ENCODE assay signal across 12 cellular contexts in genomic region chr4:54794033-54794432, GRCh38.
DNase-seq lines count a peak whose midpoint lies in the region; ATAC-seq and TF ChIP-seq lines count a peak whose summit lies in the region.
"Had no signal": no experiment of that assay in that cellular context is flagged by ENCODE, and none has a peak within 500 bp of the region (broad histone marks: within the 10 kb centered on the region; RNA-seq: fewer than 3 reads in every experiment).

No MANE protein-coding gene starts in this region.

- TF ChIP-seq CTCF in natural killer cell (IDR thresholded peaks at IDR 0.05) = no peak
- TF ChIP-seq CTCF in chondrocyte (IDR thresholded peaks at IDR 0.05) = no peak

- H3K27me3 Mint-ChIP-seq in natural killer cell (ENCODE audit: low read depth in 2 of 2) (no peaks in the 10 kb centered on the region), chondrocyte (ENCODE audit: low read depth) (peaks cover 14% of the 10 kb centered on the region)
- no peaks in the 10 kb centered on the region for H3K27me3 Mint-ChIP-seq in natural killer cell treated with Interleukin-12 subunit alpha and Interleukin-12 subunit beta and Interleukin-15 and Interleukin-18, amount 100 ng/mL, for 72 hours
- H3K27me3 Mint-ChIP-seq in effector memory CD8-positive, alpha-beta T cell = no peaks in the 10 kb centered on the region

- H3K4me1 Mint-ChIP-seq in natural killer cell = peaks cover 49 to 54% of the 10 kb centered on the region in 2 donors
- peaks cover 17 to 35% of the 10 kb centered on the region in 2 donors for H3K4me1 Mint-ChIP-seq in natural killer cell treated with Interleukin-12 subunit alpha and Interleukin-12 subunit beta and Interleukin-15 and Interleukin-18, amount 100 ng/mL, for 72 hours (ENCODE audit: low read depth in 2 of 2)
- H3K4me1 Mint-ChIP-seq in effector memory CD8-positive, alpha-beta T cell (ENCODE audit: low read depth in 2 of 2) = peaks cover 0 to 24% of the 10 kb centered on the region in 2 donors
- H3K4me1 Mint-ChIP-seq in chondrocyte (ENCODE audit: low read depth) = no peaks in the 10 kb centered on the region

- H3K4me3 Mint-ChIP-seq in natural killer cell (peak overlapping the region; percentile 36), chondrocyte (ENCODE audit: unreplicated experiment) (no peak overlapping the region)
- H3K4me3 Mint-ChIP-seq in natural killer cell treated with Interleukin-12 subunit alpha and Interleukin-12 subunit beta and Interleukin-15 and Interleukin-18, amount 100 ng/mL, for 72 hours = no peak overlapping the region
- H3K4me3 Mint-ChIP-seq in effector memory CD8-positive, alpha-beta T cell = no peak overlapping the region

- ATAC-seq in natural killer cell (peak; percentile 59 to 87 (median 70)), HG02759 (IDR thresholded peaks at IDR 0.05; ENCODE audit: unreplicated experiment) (no peak)
- ATAC-seq in natural killer cell treated with Interleukin-12 subunit alpha and Interleukin-12 subunit beta and Interleukin-15 and Interleukin-18, amount 100 ng/mL, for 72 hours = no peak
- peak; percentile 91 for ATAC-seq in effector memory CD8-positive, alpha-beta T cell (replicated peaks)
- ATAC-seq: HCT116 had no signal

- H3K36me3 Mint-ChIP-seq in natural killer cell (no peaks in the 10 kb centered on the region), chondrocyte (ENCODE audit: low read depth) (no peaks in the 10 kb centered on the region)
- no peaks in the 10 kb centered on the region for H3K36me3 Mint-ChIP-seq in natural killer cell treated with Interleukin-12 subunit alpha and Interleukin-12 subunit beta and Interleukin-15 and Interleukin-18, amount 100 ng/mL, for 72 hours
- H3K36me3 Mint-ChIP-seq in effector memory CD8-positive, alpha-beta T cell (ENCODE audit: insufficient read depth) = no peaks in the 10 kb centered on the region
- H3K36me3 Mint-ChIP-seq: CD8-positive, alpha-beta memory T cell had no signal

- no peaks in the 10 kb centered on the region for H3K9me3 Mint-ChIP-seq in natural killer cell
- H3K9me3 Mint-ChIP-seq in natural killer cell treated with Interleukin-12 subunit alpha and Interleukin-12 subunit beta and Interleukin-15 and Interleukin-18, amount 100 ng/mL, for 72 hours = no peaks in the 10 kb centered on the region
- peaks cover under 1 to 6% of the 10 kb centered on the region in 2 donors for H3K9me3 Mint-ChIP-seq in effector memory CD8-positive, alpha-beta T cell
- no peaks in the 10 kb centered on the region for H3K9me3 Mint-ChIP-seq in chondrocyte (ENCODE audit: low read depth)

- H3K27ac Mint-ChIP-seq in natural killer cell = peak overlapping the region; percentile 28 to 48
- no peak overlapping the region for H3K27ac Mint-ChIP-seq in natural killer cell treated with Interleukin-12 subunit alpha and Interleukin-12 subunit beta and Interleukin-15 and Interleukin-18, amount 100 ng/mL, for 72 hours
- no peak overlapping the region for H3K27ac Mint-ChIP-seq in effector memory CD8-positive, alpha-beta T cell
- H3K27ac Mint-ChIP-seq in chondrocyte (ENCODE audit: unreplicated experiment) = no peak overlapping the region

- intact Hi-C loops in natural killer cell (cut with micrococcal nuclease) = loop anchor here (10.0 kb wide), 1 partner anchor 51 kb away; no protein-coding TSS in a partner anchor

- DNase-seq in natural killer cell (no peak), Kasumi-1 (lab: John Stamatoyannopoulos, UW) (peak; percentile 54 to 58), AG08396 (ENCODE audit: low spot score) (no peak), chondrocyte (ENCODE audit: low spot score) (no peak)
- DNase-seq in natural killer cell treated with Interleukin-12 subunit alpha and Interleukin-12 subunit beta and Interleukin-15 and Interleukin-18, amount 100 ng/mL, for 72 hours (ENCODE audit: low spot score) = no peak
- DNase-seq in effector memory CD8-positive, alpha-beta T cell = peak in 1 of 3 experiments; percentile 2
- DNase-seq: BE2C, Caco-2, GM23248 had no signal

Comparison
In these comparisons a context has a peak if more than half of its experiments do, and no peak if none do; other contexts are left out.
1. ATAC-seq: peak in natural killer cell (3 of 3) and effector memory CD8-positive, alpha-beta T cell (single experiment); none in natural killer cell treated with Interleukin-12 subunit alpha and Interleukin-12 subunit beta and Interleukin-15 and Interleukin-18, amount 100 ng/mL, for 72 hours (0 of 2) and HG02759 (single experiment).
2. H3K27ac Mint-ChIP-seq: peak in natural killer cell (2 of 2); none in natural killer cell treated with Interleukin-12 subunit alpha and Interleukin-12 subunit beta and Interleukin-15 and Interleukin-18, amount 100 ng/mL, for 72 hours (0 of 2), effector memory CD8-positive, alpha-beta T cell (0 of 2) and chondrocyte (single experiment).
3. DNase-seq: peak in Kasumi-1 (2 of 2); none in natural killer cell (single experiment), natural killer cell treated with Interleukin-12 subunit alpha and Interleukin-12 subunit beta and Interleukin-15 and Interleukin-18, amount 100 ng/mL, for 72 hours (single experiment), AG08396 (single experiment) and chondrocyte (single experiment).